ENCODE assay signal across 1 cellular context in the genomic region with DNA sequence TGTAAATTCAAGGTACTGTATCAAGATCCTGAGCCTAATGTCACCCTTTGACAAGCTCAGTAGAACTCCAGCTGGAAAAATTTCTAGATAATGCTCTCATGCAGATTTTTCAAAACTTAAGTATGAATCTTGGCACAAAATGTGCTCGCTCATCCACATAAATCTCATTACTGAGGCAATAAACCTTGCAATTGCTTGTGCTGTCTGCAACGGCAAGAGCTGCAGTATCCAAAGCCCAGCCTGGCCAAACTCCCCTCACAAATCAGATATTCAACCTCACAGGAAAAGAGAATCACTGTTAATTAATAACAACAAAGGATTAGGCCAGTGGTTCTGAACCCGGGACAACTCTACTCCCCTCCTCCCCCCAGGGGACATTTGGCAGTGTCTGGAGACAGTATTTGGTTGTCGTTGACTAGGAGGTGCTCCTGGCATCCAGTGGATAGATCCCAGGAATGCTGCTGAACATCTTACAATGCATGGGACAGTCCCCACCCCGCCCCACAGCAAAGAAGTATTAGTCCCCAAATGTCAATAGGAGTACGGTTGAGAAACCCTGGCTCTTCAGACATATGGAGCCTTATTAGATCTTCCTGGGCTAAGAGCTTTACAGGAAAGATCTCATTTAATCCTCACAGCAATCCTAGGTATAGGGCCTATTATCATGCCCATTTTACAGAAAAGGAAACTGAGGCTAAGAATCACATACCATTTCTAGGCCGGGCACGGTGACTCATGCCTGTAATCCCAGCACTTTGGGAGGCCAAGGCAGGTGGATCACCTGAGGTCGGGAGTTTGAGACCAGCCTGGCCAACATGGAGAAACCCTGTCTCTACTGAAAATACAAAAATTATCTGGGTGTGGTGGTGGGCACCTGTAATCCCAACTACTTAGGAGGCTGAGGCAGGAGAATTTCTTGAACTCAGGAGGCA.
TF ChIP-seq lines count a peak whose summit lies in the region.

No MANE protein-coding gene starts in this region.

TF ChIP-seq in IMR-90, 13 proteins besides CTCF, POLR2A, EP300 and RAD21:
- TF ChIP-seq, protein P1, sequence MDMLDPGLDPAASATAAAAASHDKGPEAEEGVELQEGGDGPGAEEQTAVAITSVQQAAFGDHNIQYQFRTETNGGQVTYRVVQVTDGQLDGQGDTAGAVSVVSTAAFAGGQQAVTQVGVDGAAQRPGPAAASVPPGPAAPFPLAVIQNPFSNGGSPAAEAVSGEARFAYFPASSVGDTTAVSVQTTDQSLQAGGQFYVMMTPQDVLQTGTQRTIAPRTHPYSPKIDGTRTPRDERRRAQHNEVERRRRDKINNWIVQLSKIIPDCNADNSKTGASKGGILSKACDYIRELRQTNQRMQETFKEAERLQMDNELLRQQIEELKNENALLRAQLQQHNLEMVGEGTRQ (IDR thresholded peaks at IDR 0.05; ENCODE audit: low read depth, low read length) = no peak
